ENCODE assay signal across 7 cellular contexts in the genomic region with DNA sequence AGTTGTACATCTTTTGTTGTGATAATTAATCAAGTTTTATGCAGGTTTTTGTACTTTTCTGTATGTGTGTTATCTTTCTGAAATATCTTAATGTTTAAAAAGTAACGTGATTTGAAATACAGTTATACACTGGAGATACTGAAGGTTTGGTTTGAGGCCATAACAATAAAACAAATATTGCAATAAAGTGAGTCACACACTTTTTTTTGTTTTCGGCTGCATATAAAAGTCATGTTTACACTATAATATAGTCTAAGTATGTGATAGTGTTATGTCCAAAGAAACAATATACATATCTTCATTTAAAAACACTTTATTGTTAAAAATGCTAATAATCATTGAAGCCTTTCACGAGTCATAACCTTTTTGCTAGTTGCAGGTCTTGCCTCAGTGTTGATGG.
"Had no signal": no experiment of that assay in that cellular context is flagged by ENCODE, and none has a peak within 500 bp of the region (broad histone marks: within the 10 kb centered on the region; RNA-seq: fewer than 3 reads in every experiment).

No MANE protein-coding gene starts in this region.

- ATAC-seq: HepG2, K562 had no signal

- H3K4me3 ChIP-seq: K562 had no signal

- DNase-seq: IMR-90, KBM-7, KG1 had no signal

- H3K27ac ChIP-seq: HL-60, KMS-11 had no signal

- H3K4me2 ChIP-seq: KMS-11 had no signal

- H3K9ac ChIP-seq: KMS-11 had no signal
